8 cellular contexts compared by ENCODE assay signal in the genomic region with DNA sequence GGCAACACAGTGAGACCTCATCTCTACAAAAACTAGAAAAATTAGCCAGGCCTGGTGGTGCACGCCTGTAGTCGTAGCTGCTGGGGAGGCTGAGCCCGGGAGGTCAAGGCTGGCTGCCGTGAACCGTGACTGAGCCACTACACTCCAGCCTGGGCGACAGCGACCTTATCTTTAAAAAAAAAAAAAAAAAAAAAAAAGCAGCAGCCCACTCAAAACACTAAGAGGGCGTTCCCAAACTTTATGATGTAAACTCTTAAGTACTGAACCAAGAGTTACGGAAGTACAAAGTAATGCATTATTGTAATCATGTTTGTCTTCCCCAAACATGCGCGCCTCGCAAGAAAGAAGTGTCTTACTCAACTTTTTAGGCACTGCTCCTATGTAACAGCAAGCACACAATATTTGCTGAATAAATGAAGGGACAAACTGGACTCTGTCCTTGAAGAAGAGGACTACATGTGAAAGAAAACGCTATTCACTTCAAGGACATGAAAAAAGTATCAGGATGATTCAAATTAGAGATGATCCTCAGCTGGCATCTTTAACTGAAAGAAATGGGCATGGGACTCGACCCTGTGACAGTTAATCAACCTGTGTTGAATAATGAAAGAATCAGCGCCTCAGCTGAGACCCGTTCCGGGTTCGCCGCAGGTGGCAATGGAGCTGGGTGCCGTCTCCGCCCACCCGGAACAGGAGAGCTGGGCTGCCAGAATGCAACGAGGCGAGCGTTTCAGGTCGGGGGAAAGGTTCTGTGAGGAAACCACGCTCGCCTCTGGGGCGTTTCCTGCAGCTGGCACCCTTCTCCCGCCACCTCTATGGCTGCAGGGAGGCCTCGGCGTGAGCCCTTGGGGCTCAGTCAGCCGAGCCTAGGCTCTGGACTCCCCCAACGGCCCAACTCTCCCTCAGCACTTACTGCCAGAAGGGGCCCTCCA. TPM values are rescaled to one million over a fixed set of nuclear protein-coding genes. Genes with fewer than 3 reads are reported as not detected.
DNase-seq lines count a peak whose midpoint lies in the region; ATAC-seq and TF ChIP-seq lines count a peak whose summit lies in the region.

No MANE protein-coding gene starts in this region.

- ATAC-seq in HG03439 (IDR thresholded peaks at IDR 0.05; ENCODE audit: unreplicated experiment), result peak; percentile 49

- DNase-seq in AML-193 (lab: John Stamatoyannopoulos, UW), result peak; percentile 36 to 49
- peak; percentile 62 for DNase-seq in NOMO-1 treated with DMSO at 0.1 percent for 48 hours (lab: John Stamatoyannopoulos, UW; ENCODE audit: unreplicated experiment)
- peak; percentile 90 for DNase-seq in activated CD8-positive, alpha-beta memory T cell treated with anti-CD3 and anti-CD28 coated beads, Interleukin-2, amount 50 U/mL, for 48 hours
- DNase-seq in erythroblast (lab: John Stamatoyannopoulos, UW), result peak; percentile 77 to 81
- DNase-seq in myocyte (ENCODE audit: low read depth), result peak; percentile 43
- peak; percentile 72 to 81 for DNase-seq in stimulated activated CD8-positive, alpha-beta memory T cell treated with anti-CD3 and anti-CD28 coated beads, Interleukin-7, amount 100 ng/mL, for 48 hours (ENCODE audit: extremely low read depth in 1 of 2, low read depth in 1 of 2)

- TF ChIP-seq POLR2A in GM19099 (IDR thresholded peaks at IDR 0.05; ENCODE audit: extremely low read depth, insufficient read length, low read depth) (peak; percentile 72), erythroblast (IDR thresholded peaks at IDR 0.05; ENCODE audit: low read length) (no peak)

RNA-seq across cellular contexts. Expression of gene SPG11, which starts 0.7 kb away (rescaled TPM):
- total RNA-seq in myocyte, result 32.8 and 40.7 TPM in 2 replicates
- polyA plus RNA-seq in myocyte (2012), result 22.3 TPM

RNA-seq across cellular contexts. Expression of gene PATL2, which starts 48.4 kb away (rescaled TPM):
- total RNA-seq in myocyte, result 0.19 and 0.73 TPM in 2 replicates
- polyA plus RNA-seq in myocyte (2012), result 1.00 TPM

RNA-seq across cellular contexts. Expression of gene B2M, which starts 48.6 kb away (rescaled TPM):
- total RNA-seq in myocyte, result 3,125 and 4,265 TPM in 2 replicates
- 2,239 TPM for polyA plus RNA-seq in myocyte (2012)

Comparison
In these comparisons a context has a peak if more than half of its experiments do, and no peak if none do; other contexts are left out.
1. Peak in every context shown above with its lines: DNase-seq and ATAC-seq.